Comparison of ENCODE assay signal across 14 cellular contexts in the genomic region with DNA sequence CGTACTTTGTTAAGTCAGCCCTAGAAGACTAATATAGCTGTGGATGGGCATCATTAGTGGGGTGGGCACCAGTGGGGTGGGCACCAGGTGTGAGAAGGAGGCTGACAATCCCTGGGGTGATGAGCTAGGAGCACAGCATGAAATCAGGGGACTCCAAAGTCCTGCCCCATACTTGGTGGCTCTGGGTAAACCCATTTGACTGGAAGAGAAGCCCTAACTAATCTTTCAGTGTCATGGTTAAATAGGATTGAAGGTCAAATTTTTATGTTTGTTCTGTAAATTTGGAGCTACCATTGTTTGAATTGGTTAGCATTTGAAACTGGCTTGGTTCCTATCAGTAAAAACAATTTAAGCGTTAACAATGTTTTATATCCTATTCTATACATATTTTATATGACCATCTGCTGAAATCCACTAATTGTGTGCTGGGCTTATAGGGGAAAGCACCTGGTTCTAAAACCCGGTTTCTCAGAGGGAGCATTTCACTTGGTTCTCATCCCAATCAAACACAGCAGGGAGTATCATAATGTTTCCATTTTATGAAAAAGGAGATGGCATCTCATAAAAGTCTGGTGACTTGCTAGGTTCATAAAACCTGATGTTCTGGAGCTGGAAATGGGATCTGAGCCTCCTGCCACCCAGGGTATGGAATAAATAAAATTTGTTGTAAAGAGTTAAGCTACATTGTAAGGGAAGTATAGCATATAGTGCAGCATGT.
"Had no signal": no experiment of that assay in that cellular context is flagged by ENCODE, and none has a peak within 500 bp of the region (broad histone marks: within the 10 kb centered on the region; RNA-seq: fewer than 3 reads in every experiment).

No MANE protein-coding gene starts in this region.

- H3K4me3 ChIP-seq: adrenal gland had no signal

- H3K9me3 Mint-ChIP-seq: activated B cell treated with CpG ODN at 0.5 μM for 24 hours; activated naive CD4-positive, alpha-beta T cell treated with anti-CD3 and anti-CD28 coated beads for 36 hours; activated T-helper 17 cell treated with anti-CD3 and anti-CD28 coated beads, Interleukin-2, amount 50 U/mL, for 72 hours; brain; central memory CD8-positive, alpha-beta T cell; dendritic cell treated with granulocyte-macrophage colony-stimulating factor and Interleukin-4, amounts not matched to agents 40 ng/mL and 50 ng/mL, for 4 days; natural killer cell treated with Interleukin-12 subunit alpha and Interleukin-12 subunit beta and Interleukin-15 and Interleukin-18, amount 100 ng/mL, for 72 hours; T-helper 1 cell treated with Interleukin-12 subunit alpha and Interleukin-12 subunit beta and Interleukin-4 antibody, amounts not matched to agents 30 μg/mL and 1 μg/mL, for 36 hours had no signal

- ATAC-seq: activated T-helper 17 cell treated with anti-CD3 and anti-CD28 coated beads, Interleukin-2, amount 50 U/mL, for 72 hours; left cardiac atrium had no signal

- H3K4me1 Mint-ChIP-seq: activated T-helper 17 cell treated with anti-CD3 and anti-CD28 coated beads, Interleukin-2, amount 50 U/mL, for 72 hours; brain had no signal

- DNase-seq: activated B cell treated with CpG ODN at 0.5 μM for 24 hours; activated CD4-positive, alpha-beta T cell treated with anti-CD3 and anti-CD28 coated beads, Interleukin-2, amount 50 U/mL, for 1 hour; activated naive CD4-positive, alpha-beta T cell treated with anti-CD3 and anti-CD28 coated beads for 36 hours; activated T-cell treated with anti-CD3 and anti-CD28 coated beads for 4 hours; adrenal gland; left cardiac atrium; mammary epithelial cell; trophoblast cell had no signal

- H3K4me3 Mint-ChIP-seq: activated B cell treated with CpG ODN at 0.5 μM for 24 hours; activated naive CD4-positive, alpha-beta T cell treated with anti-CD3 and anti-CD28 coated beads for 36 hours; activated T-helper 17 cell treated with anti-CD3 and anti-CD28 coated beads, Interleukin-2, amount 50 U/mL, for 72 hours; brain; central memory CD8-positive, alpha-beta T cell; dendritic cell treated with granulocyte-macrophage colony-stimulating factor and Interleukin-4, amounts not matched to agents 40 ng/mL and 50 ng/mL, for 4 days; natural killer cell treated with Interleukin-12 subunit alpha and Interleukin-12 subunit beta and Interleukin-15 and Interleukin-18, amount 100 ng/mL, for 72 hours; T-helper 1 cell treated with Interleukin-12 subunit alpha and Interleukin-12 subunit beta and Interleukin-4 antibody, amounts not matched to agents 30 μg/mL and 1 μg/mL, for 36 hours had no signal

- H3K27me3 Mint-ChIP-seq: brain had no signal

- H3K27ac Mint-ChIP-seq: activated B cell treated with CpG ODN at 0.5 μM for 24 hours; activated naive CD4-positive, alpha-beta T cell treated with anti-CD3 and anti-CD28 coated beads for 36 hours; activated T-helper 17 cell treated with anti-CD3 and anti-CD28 coated beads, Interleukin-2, amount 50 U/mL, for 72 hours; brain; dendritic cell treated with granulocyte-macrophage colony-stimulating factor and Interleukin-4, amounts not matched to agents 40 ng/mL and 50 ng/mL, for 4 days; natural killer cell treated with Interleukin-12 subunit alpha and Interleukin-12 subunit beta and Interleukin-15 and Interleukin-18, amount 100 ng/mL, for 72 hours; T-helper 1 cell treated with Interleukin-12 subunit alpha and Interleukin-12 subunit beta and Interleukin-4 antibody, amounts not matched to agents 30 μg/mL and 1 μg/mL, for 36 hours had no signal

- H3K36me3 ChIP-seq: adrenal gland had no signal

- H3K36me3 Mint-ChIP-seq: brain; natural killer cell treated with Interleukin-12 subunit alpha and Interleukin-12 subunit beta and Interleukin-15 and Interleukin-18, amount 100 ng/mL, for 72 hours had no signal

- H3K27me3 ChIP-seq: adrenal gland had no signal

- H3K27ac ChIP-seq: adrenal gland had no signal

- H3K9me3 ChIP-seq: adrenal gland had no signal
